Comparison of ENCODE assay signal across 1 cellular context in genomic region chr9:125850763-125851162, GRCh38.
TF ChIP-seq lines count a peak whose summit lies in the region.

No MANE protein-coding gene starts in this region.

TF ChIP-seq in HepG2, 621 proteins besides CTCF, POLR2A, EP300 and RAD21 (continued from another document and continues in another):
- no peak for TF ChIP-seq PLSCR1 (CRISPR knock-in tag; IDR thresholded peaks at IDR 0.05; ENCODE audit: borderline replicate concordance)
- no peak for TF ChIP-seq STAG1 (CRISPR knock-in tag; IDR thresholded peaks at IDR 0.05)
- no peak for TF ChIP-seq GMEB2 (CRISPR knock-in tag; IDR thresholded peaks at IDR 0.05; ENCODE audit: low read depth)
- TF ChIP-seq FOSL2 (CRISPR knock-in tag; IDR thresholded peaks at IDR 0.05) = no peak; the same call in 1 of the 2 replicates
- no peak for TF ChIP-seq ZNF430 (CRISPR knock-in tag; IDR thresholded peaks at IDR 0.05)
- TF ChIP-seq ZBTB26 (CRISPR knock-in tag; IDR thresholded peaks at IDR 0.05; ENCODE audit: borderline replicate concordance) = no peak
- no peak; the same call in 1 of the 2 replicates for TF ChIP-seq YEATS2 (CRISPR knock-in tag; IDR thresholded peaks at IDR 0.05; ENCODE audit: borderline replicate concordance)
- no peak for TF ChIP-seq KLF16 (CRISPR knock-in tag; IDR thresholded peaks at IDR 0.05)
- TF ChIP-seq ZNF773 (CRISPR knock-in tag; IDR thresholded peaks at IDR 0.05; ENCODE audit: borderline replicate concordance) = no peak
- TF ChIP-seq DMTF1 (CRISPR knock-in tag; IDR thresholded peaks at IDR 0.05) = no peak
- TF ChIP-seq NFKB2 (CRISPR knock-in tag; IDR thresholded peaks at IDR 0.05; ENCODE audit: borderline replicate concordance) = no peak
- no peak for TF ChIP-seq AKNA (CRISPR knock-in tag; IDR thresholded peaks at IDR 0.05; ENCODE audit: borderline replicate concordance)
- TF ChIP-seq PRPF4 (IDR thresholded peaks at IDR 0.05; ENCODE audit: low read depth, low read length, poor library complexity, severe bottlenecking) = no peak
- no peak for TF ChIP-seq BCLAF1 (IDR thresholded peaks at IDR 0.05)
- TF ChIP-seq BHLHE40 (IDR thresholded peaks at IDR 0.05; ENCODE audit: low read length) = no peak
- TF ChIP-seq YY1 (IDR thresholded peaks at IDR 0.05; ENCODE audit: insufficient read depth, insufficient replicate concordance, low read depth, low read length) = no peak
- no peak for TF ChIP-seq HOMEZ (CRISPR knock-in tag; IDR thresholded peaks at IDR 0.05; ENCODE audit: low read depth)
- no peak for TF ChIP-seq DMAP1 (CRISPR knock-in tag; IDR thresholded peaks at IDR 0.05)
- no peak for TF ChIP-seq TOE1 (CRISPR knock-in tag; IDR thresholded peaks at IDR 0.05)
- TF ChIP-seq GFI1 (CRISPR knock-in tag; IDR thresholded peaks at IDR 0.05; ENCODE audit: borderline replicate concordance) = 0 out of 2 replicates have a peak, but pooled peaks have one; percentile 36
- TF ChIP-seq SSRP1 (CRISPR knock-in tag; IDR thresholded peaks at IDR 0.05) = no peak
- no peak for TF ChIP-seq ZNF414 (CRISPR knock-in tag; IDR thresholded peaks at IDR 0.05)
- TF ChIP-seq SP5 (CRISPR knock-in tag; IDR thresholded peaks at IDR 0.05; ENCODE audit: borderline replicate concordance, low read depth) = no peak
- no peak; the same call in 1 of the 2 replicates for TF ChIP-seq TFE3 (CRISPR knock-in tag; IDR thresholded peaks at IDR 0.05)
- no peak for TF ChIP-seq ZNF24 (IDR thresholded peaks at IDR 0.05)
- 0 out of 2 replicates have a peak, but pooled peaks have one; percentile 42 for TF ChIP-seq MIER2 (CRISPR knock-in tag; IDR thresholded peaks at IDR 0.05)
- TF ChIP-seq NPAS2 (CRISPR knock-in tag; IDR thresholded peaks at IDR 0.05; ENCODE audit: borderline replicate concordance) = no peak
- TF ChIP-seq ZBTB10 (CRISPR knock-in tag; IDR thresholded peaks at IDR 0.05; ENCODE audit: borderline replicate concordance) = no peak
- TF ChIP-seq NR2F6 (IDR thresholded peaks at IDR 0.05) = peak; percentile 77
- TF ChIP-seq NR2F6 (CRISPR knock-in tag; IDR thresholded peaks at IDR 0.05) = peak; percentile 74
- TF ChIP-seq ZFP1 (CRISPR knock-in tag; IDR thresholded peaks at IDR 0.05) = no peak
- TF ChIP-seq TP53 (CRISPR knock-in tag; conservative IDR thresholded peaks at IDR 0.05) = no peak
- TF ChIP-seq ZNF784 (CRISPR knock-in tag; IDR thresholded peaks at IDR 0.05; ENCODE audit: borderline replicate concordance) = no peak
- TF ChIP-seq KDM1A (CRISPR knock-in tag; IDR thresholded peaks at IDR 0.05) = no peak
- no peak for TF ChIP-seq HNRNPUL1 (IDR thresholded peaks at IDR 0.05; ENCODE audit: low read depth, low read length)
